40 cellular contexts compared by ENCODE assay signal in genomic region chr14:71994416-71994815, GRCh38.
"Had no signal": no experiment of that assay in that cellular context is flagged by ENCODE, and none has a peak within 500 bp of the region (broad histone marks: within the 10 kb centered on the region; RNA-seq: fewer than 3 reads in every experiment).

No MANE protein-coding gene starts in this region.

- H3K9me3 ChIP-seq: adrenal gland, ascending aorta, body of pancreas, breast epithelium had no signal

- H3K4me1 ChIP-seq: adrenal gland, ascending aorta, body of pancreas, breast epithelium had no signal

- H3K27me3 Mint-ChIP-seq: activated naive CD4-positive, alpha-beta T cell treated with anti-CD3 and anti-CD28 coated beads, Interleukin-2, amount 10 ng/mL, durations not matched to agents 7 days and 5 days; activated naive CD8-positive, alpha-beta T cell treated with anti-CD3 and anti-CD28 coated beads for 36 hours; brain had no signal

- H3K27me3 ChIP-seq: adrenal gland, ascending aorta, body of pancreas, brain microvascular endothelial cell, breast epithelium, cardiac muscle cell had no signal

- H3K27ac Mint-ChIP-seq: activated naive CD4-positive, alpha-beta T cell treated with anti-CD3 and anti-CD28 coated beads for 36 hours; activated naive CD4-positive, alpha-beta T cell treated with anti-CD3 and anti-CD28 coated beads, Interleukin-2, amount 10 ng/mL, durations not matched to agents 7 days and 5 days; activated naive CD4-positive, alpha-beta T cell treated with anti-CD3 and anti-CD28 coated beads, Interleukin-2, amount 50 U/mL, for 24 hours; activated naive CD4-positive, alpha-beta T cell treated with anti-CD3 and anti-CD28 coated beads, Interleukin-2, amount 50 U/mL, for 72 hours; activated naive CD8-positive, alpha-beta T cell; activated naive CD8-positive, alpha-beta T cell treated with anti-CD3 and anti-CD28 coated beads for 36 hours; activated naive CD8-positive, alpha-beta T cell treated with anti-CD3 and anti-CD28 coated beads, Interleukin-2, amount 10 ng/mL, durations not matched to agents 7 days and 5 days; activated naive CD8-positive, alpha-beta T cell treated with anti-CD3 and anti-CD28 coated beads, Interleukin-2, amount 50 U/mL, for 24 hours; activated T-cell treated with anti-CD3 and anti-CD28 coated beads, Interleukin-2, amount 50 U/mL, for 24 hours; activated T-cell treated with anti-CD3 and anti-CD28 coated beads, Interleukin-2, amount 50 U/mL, for 72 hours; activated T-helper 1 cell treated with anti-CD3 and anti-CD28 coated beads, Interleukin-12 subunit alpha, Interleukin-12 subunit beta, Interleukin-2, Interleukin-4 antibody, amounts not matched to agents 30 ng/mL and 10 ng/mL and 1 ng/mL, durations not matched to agents 14 hours and 24 hours and 36 hours; activated T-helper 17 cell treated with anti-CD3 and anti-CD28 coated beads, Interleukin-2, amount 50 U/mL, for 72 hours; activated T-helper 2 cell treated with anti-CD3 and anti-CD28 coated beads, Interferon-gamma antibody, Interleukin-2, Interleukin-4, amounts not matched to agents 10 μg/mL and 5 μg/mL and 100 μg/mL, durations not matched to agents 14 hours and 24 hours and 36 hours; brain had no signal

- H3K36me3 Mint-ChIP-seq: activated naive CD4-positive, alpha-beta T cell treated with anti-CD3 and anti-CD28 coated beads, Interleukin-2, amount 10 ng/mL, durations not matched to agents 7 days and 5 days; activated naive CD4-positive, alpha-beta T cell treated with anti-CD3 and anti-CD28 coated beads, Interleukin-2, amount 50 U/mL, for 24 hours; activated naive CD4-positive, alpha-beta T cell treated with anti-CD3 and anti-CD28 coated beads, Interleukin-2, amount 50 U/mL, for 72 hours; activated naive CD8-positive, alpha-beta T cell treated with anti-CD3 and anti-CD28 coated beads for 36 hours; activated naive CD8-positive, alpha-beta T cell treated with anti-CD3 and anti-CD28 coated beads, Interleukin-2, amount 10 ng/mL, durations not matched to agents 7 days and 5 days; brain had no signal

- DNase-seq: activated effector memory CD4-positive, alpha-beta T cell treated with anti-CD3 and anti-CD28 coated beads, Interleukin-2, amount 50 U/mL, for 16 hours; activated effector memory CD4-positive, alpha-beta T cell treated with Interleukin-2 at 50 U/mL for 16 hours; activated gamma-delta T cell; activated gamma-delta T cell treated with Interleukin-2 at 50 U/mL for 16 hours; activated naive CD4-positive, alpha-beta T cell; activated naive CD4-positive, alpha-beta T cell treated with anti-CD3 and anti-CD28 coated beads for 36 hours; activated naive CD4-positive, alpha-beta T cell treated with anti-CD3 and anti-CD28 coated beads, Interleukin-2, amount 10 ng/mL, durations not matched to agents 7 days and 5 days; activated naive CD4-positive, alpha-beta T cell treated with anti-CD3 and anti-CD28 coated beads, Interleukin-2, amount 50 U/mL, for 16 hours; activated naive CD4-positive, alpha-beta T cell treated with Interleukin-2 at 50 U/mL for 16 hours; activated naive CD8-positive, alpha-beta T cell treated with anti-CD3 and anti-CD28 coated beads for 36 hours; activated naive CD8-positive, alpha-beta T cell treated with anti-CD3 and anti-CD28 coated beads, Interleukin-2, amount 10 ng/mL, durations not matched to agents 7 days and 5 days; activated naive CD8-positive, alpha-beta T cell treated with anti-CD3 and anti-CD28 coated beads, Interleukin-2, amount 50 U/mL, for 24 hours; activated T-cell treated with anti-CD3 and anti-CD28 coated beads, Interleukin-2, amount 50 U/mL, for 1 hour; activated T-cell treated with anti-CD3 and anti-CD28 coated beads, Interleukin-2, amount 50 U/mL, for 24 hours; activated T-cell treated with anti-CD3 and anti-CD28 coated beads, Interleukin-2, amount 50 U/mL, for 4 hours; activated T-cell treated with anti-CD3 and anti-CD28 coated beads, Interleukin-2, amount 50 U/mL, for 48 hours; activated T-cell treated with anti-CD3 and anti-CD28 coated beads, Interleukin-2, amount 50 U/mL, for 72 hours; adrenal gland; amniotic stem cell; amygdala; anterior cingulate cortex; aorta; body of pancreas; brain microvascular endothelial cell; caudate nucleus; central memory CD4-positive, alpha-beta T cell; cerebellar nuclear complex had no signal

- H3K9me3 Mint-ChIP-seq: activated naive CD4-positive, alpha-beta T cell treated with anti-CD3 and anti-CD28 coated beads for 36 hours; activated naive CD4-positive, alpha-beta T cell treated with anti-CD3 and anti-CD28 coated beads, Interleukin-2, amount 50 U/mL, for 24 hours; activated naive CD8-positive, alpha-beta T cell treated with anti-CD3 and anti-CD28 coated beads for 36 hours; activated naive CD8-positive, alpha-beta T cell treated with anti-CD3 and anti-CD28 coated beads, Interleukin-2, amount 10 ng/mL, durations not matched to agents 7 days and 5 days; activated T-cell treated with anti-CD3 and anti-CD28 coated beads, Interleukin-2, amount 50 U/mL, for 4 hours; activated T-helper 17 cell treated with anti-CD3 and anti-CD28 coated beads, Interleukin-2, amount 50 U/mL, for 72 hours; central memory CD8-positive, alpha-beta T cell had no signal

- H3K4me3 Mint-ChIP-seq: activated naive CD4-positive, alpha-beta T cell treated with anti-CD3 and anti-CD28 coated beads for 36 hours; activated naive CD4-positive, alpha-beta T cell treated with anti-CD3 and anti-CD28 coated beads, Interleukin-2, amount 10 ng/mL, durations not matched to agents 7 days and 5 days; activated naive CD4-positive, alpha-beta T cell treated with anti-CD3 and anti-CD28 coated beads, Interleukin-2, amount 50 U/mL, for 24 hours; activated naive CD8-positive, alpha-beta T cell; activated naive CD8-positive, alpha-beta T cell treated with anti-CD3 and anti-CD28 coated beads for 36 hours; activated naive CD8-positive, alpha-beta T cell treated with anti-CD3 and anti-CD28 coated beads, Interleukin-2, amount 10 ng/mL, durations not matched to agents 7 days and 5 days; activated naive CD8-positive, alpha-beta T cell treated with anti-CD3 and anti-CD28 coated beads, Interleukin-2, amount 50 U/mL, for 24 hours; activated T-cell treated with anti-CD3 and anti-CD28 coated beads, Interleukin-2, amount 50 U/mL, for 24 hours; activated T-cell treated with anti-CD3 and anti-CD28 coated beads, Interleukin-2, amount 50 U/mL, for 4 hours; activated T-cell treated with anti-CD3 and anti-CD28 coated beads, Interleukin-2, amount 50 U/mL, for 72 hours; activated T-helper 1 cell treated with anti-CD3 and anti-CD28 coated beads, Interleukin-12 subunit alpha, Interleukin-12 subunit beta, Interleukin-2, Interleukin-4 antibody, amounts not matched to agents 30 ng/mL and 10 ng/mL and 1 ng/mL, durations not matched to agents 14 hours and 24 hours and 36 hours; activated T-helper 17 cell treated with anti-CD3 and anti-CD28 coated beads, Interleukin-2, amount 50 U/mL, for 72 hours; brain; central memory CD8-positive, alpha-beta T cell had no signal

- H3K27ac ChIP-seq: adrenal gland, ascending aorta, body of pancreas, brain microvascular endothelial cell, breast epithelium, cardiac muscle cell had no signal

- FAIRE-seq: astrocyte, bronchial epithelial cell had no signal

- H3K4me1 Mint-ChIP-seq: activated naive CD4-positive, alpha-beta T cell treated with anti-CD3 and anti-CD28 coated beads, Interleukin-2, amount 10 ng/mL, durations not matched to agents 7 days and 5 days; activated naive CD4-positive, alpha-beta T cell treated with anti-CD3 and anti-CD28 coated beads, Interleukin-2, amount 50 U/mL, for 24 hours; activated naive CD8-positive, alpha-beta T cell treated with anti-CD3 and anti-CD28 coated beads for 36 hours; activated naive CD8-positive, alpha-beta T cell treated with anti-CD3 and anti-CD28 coated beads, Interleukin-2, amount 10 ng/mL, durations not matched to agents 7 days and 5 days; activated naive CD8-positive, alpha-beta T cell treated with anti-CD3 and anti-CD28 coated beads, Interleukin-2, amount 50 U/mL, for 24 hours; activated T-helper 17 cell treated with anti-CD3 and anti-CD28 coated beads, Interleukin-2, amount 50 U/mL, for 72 hours; brain; central memory CD8-positive, alpha-beta T cell had no signal

- ATAC-seq: activated naive CD4-positive, alpha-beta T cell treated with anti-CD3 and anti-CD28 coated beads, Interleukin-2, amount 50 U/mL, for 72 hours; activated naive CD8-positive, alpha-beta T cell treated with anti-CD3 and anti-CD28 coated beads, Interleukin-2, amount 50 U/mL, for 24 hours; activated T-cell treated with anti-CD3 and anti-CD28 coated beads, Interleukin-2, amount 50 U/mL, for 4 hours; activated T-cell treated with anti-CD3 and anti-CD28 coated beads, Interleukin-2, amount 50 U/mL, for 72 hours; activated T-helper 17 cell treated with anti-CD3 and anti-CD28 coated beads, Interleukin-2, amount 50 U/mL, for 72 hours; body of pancreas had no signal

- H3K36me3 ChIP-seq: adrenal gland, ascending aorta, brain microvascular endothelial cell, breast epithelium, cardiac muscle cell had no signal

- H3K4me3 ChIP-seq: adrenal gland, ascending aorta, body of pancreas, breast epithelium, cardiac muscle cell had no signal
